ENCODE assay signal across 20 cellular contexts in genomic region chr2:64754587-64754986, GRCh38.
"Had no signal": no experiment of that assay in that cellular context is flagged by ENCODE, and none has a peak within 500 bp of the region (broad histone marks: within the 10 kb centered on the region; RNA-seq: fewer than 3 reads in every experiment).

No MANE protein-coding gene starts in this region.

- H3K9me3 ChIP-seq: SK-N-SH had no signal

- DNase-seq: IMR-90, NCI-H1092 treated with DMSO at 0.1 percent for 48 hours, NCI-H1436, NCI-H187, NCI-H2029, NCI-H2081 treated with DMSO at 0.1 percent for 48 hours, NCI-H2171, NCI-H226, NCI-H446, NCI-H510A, NCI-H524 treated with DMSO at 0.1 percent for 48 hours, NCI-H69, NCI-H774, PC-3, SHP77, SK-N-SH, SW 1271 had no signal

- ATAC-seq: HepG2, Panc1, PC-3 had no signal

- H3K9ac ChIP-seq: SK-N-SH had no signal

- H3K4me2 ChIP-seq: SK-N-SH had no signal

- H3K27ac ChIP-seq: RWPE1 had no signal

- FAIRE-seq: HepG2 had no signal
